ENCODE assay signal across 39 cellular contexts in the genomic region with DNA sequence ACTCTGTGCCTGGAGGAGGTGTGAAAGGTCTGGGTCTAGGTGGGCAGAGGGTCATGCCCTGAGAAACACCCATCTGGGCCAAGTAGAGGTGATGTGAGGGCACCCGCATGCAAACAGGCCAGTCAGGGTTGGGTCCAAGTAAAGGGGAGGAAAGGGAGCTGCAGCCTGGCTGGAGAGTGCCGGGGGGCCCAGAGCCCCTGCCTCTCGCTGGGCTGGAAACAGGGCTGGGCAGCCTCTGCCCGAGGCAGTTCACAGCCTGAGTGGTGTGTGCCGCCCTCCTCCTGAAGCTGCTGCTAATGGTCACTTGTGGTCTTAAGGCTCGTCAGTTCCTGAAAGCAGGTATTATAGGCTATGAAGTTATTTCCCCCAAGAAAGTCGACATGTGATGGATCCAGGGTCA. TPM values are rescaled to one million over a fixed set of nuclear protein-coding genes. Genes with fewer than 3 reads are reported as not detected.
"Had no signal": no experiment of that assay in that cellular context is flagged by ENCODE, and none has a peak within 500 bp of the region (broad histone marks: within the 10 kb centered on the region; RNA-seq: fewer than 3 reads in every experiment).

No MANE protein-coding gene starts in this region.

- H3K9me3 ChIP-seq: MG63 had no signal

- H3K36me3 ChIP-seq: MG63 had no signal

- DNase-seq: Karpas-422, Kasumi-1, MG63, MM.1S, MV-4-11, NCI-H1048, NCI-H1092, NCI-H1092 treated with DMSO at 0.1 percent for 48 hours, NCI-H1105, NCI-H1105 treated with DMSO at 0.1 percent for 48 hours, NCI-H1417, NCI-H1417 treated with DMSO at 0.1 percent for 48 hours, NCI-H1436, NCI-H1436 treated with DMSO at 0.1 percent for 48 hours, NCI-H146, NCI-H1694, NCI-H1694 treated with DMSO at 0.1 percent for 48 hours, NCI-H187, NCI-H187 treated with DMSO at 0.1 percent for 48 hours, NCI-H1930, NCI-H2029, NCI-H2029 treated with DMSO at 0.1 percent for 48 hours, NCI-H2081, NCI-H2081 treated with DMSO at 0.1 percent for 48 hours, NCI-H2107, NCI-H2171, NCI-H2171 treated with DMSO at 0.1 percent for 48 hours, NCI-H2227 treated with DMSO at 0.1 percent for 48 hours, NCI-H226, NCI-H345, NCI-H446, NCI-H446 treated with DMSO at 0.1 percent for 48 hours, NCI-H510A, NCI-H510A treated with DMSO at 0.1 percent for 48 hours had no signal

- H3K9ac ChIP-seq: KMS-11 had no signal

- H3K4me2 ChIP-seq: KMS-11 had no signal

- H3K4me3 ChIP-seq: MG63 had no signal

- H3K27ac ChIP-seq: KMS-11 had no signal

- H3K27me3 ChIP-seq: MG63 had no signal

RNA-seq across cellular contexts. Expression of gene CYP2E1, which starts 7.3 kb away (rescaled TPM):
- total RNA-seq: MCF 10A had no signal

RNA-seq across cellular contexts. Expression of gene SYCE1, which starts 31.0 kb away (rescaled TPM):
- total RNA-seq: LHCN-M2, M059J, MCF 10A, NCI-H460 had no signal
